In genomic region chr22:39933741-39934140, GRCh38 we compare ENCODE assay signal across 1 cellular context.
A peak's percentile ranks its signal among the peaks of the same experiment; 100 is the strongest.
TF ChIP-seq lines count a peak whose summit lies in the region.

No MANE protein-coding gene starts in this region.

TF ChIP-seq in GM12878, 131 proteins besides CTCF, POLR2A, EP300 and RAD21:
- TF ChIP-seq, protein P1, sequence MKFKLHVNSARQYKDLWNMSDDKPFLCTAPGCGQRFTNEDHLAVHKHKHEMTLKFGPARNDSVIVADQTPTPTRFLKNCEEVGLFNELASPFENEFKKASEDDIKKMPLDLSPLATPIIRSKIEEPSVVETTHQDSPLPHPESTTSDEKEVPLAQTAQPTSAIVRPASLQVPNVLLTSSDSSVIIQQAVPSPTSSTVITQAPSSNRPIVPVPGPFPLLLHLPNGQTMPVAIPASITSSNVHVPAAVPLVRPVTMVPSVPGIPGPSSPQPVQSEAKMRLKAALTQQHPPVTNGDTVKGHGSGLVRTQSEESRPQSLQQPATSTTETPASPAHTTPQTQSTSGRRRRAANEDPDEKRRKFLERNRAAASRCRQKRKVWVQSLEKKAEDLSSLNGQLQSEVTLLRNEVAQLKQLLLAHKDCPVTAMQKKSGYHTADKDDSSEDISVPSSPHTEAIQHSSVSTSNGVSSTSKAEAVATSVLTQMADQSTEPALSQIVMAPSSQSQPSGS (IDR thresholded peaks at IDR 0.05; ENCODE audit: low read length) = no peak
- peak; percentile 41; the same call in 1 of the 2 replicates for TF ChIP-seq EED (IDR thresholded peaks at IDR 0.05; ENCODE audit: low read depth)
- TF ChIP-seq, protein P2, sequence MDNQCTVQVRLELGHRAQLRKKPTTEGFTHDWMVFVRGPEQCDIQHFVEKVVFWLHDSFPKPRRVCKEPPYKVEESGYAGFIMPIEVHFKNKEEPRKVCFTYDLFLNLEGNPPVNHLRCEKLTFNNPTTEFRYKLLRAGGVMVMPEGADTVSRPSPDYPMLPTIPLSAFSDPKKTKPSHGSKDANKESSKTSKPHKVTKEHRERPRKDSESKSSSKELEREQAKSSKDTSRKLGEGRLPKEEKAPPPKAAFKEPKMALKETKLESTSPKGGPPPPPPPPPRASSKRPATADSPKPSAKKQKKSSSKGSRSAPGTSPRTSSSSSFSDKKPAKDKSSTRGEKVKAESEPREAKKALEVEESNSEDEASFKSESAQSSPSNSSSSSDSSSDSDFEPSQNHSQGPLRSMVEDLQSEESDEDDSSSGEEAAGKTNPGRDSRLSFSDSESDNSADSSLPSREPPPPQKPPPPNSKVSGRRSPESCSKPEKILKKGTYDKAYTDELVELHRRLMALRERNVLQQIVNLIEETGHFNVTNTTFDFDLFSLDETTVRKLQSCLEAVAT (IDR thresholded peaks at IDR 0.05) = peak; percentile 50
- peak; percentile 48 to 83; a peak in 3 of 4 replicates for TF ChIP-seq SRF (IDR thresholded peaks at IDR 0.05; ENCODE audit: low read depth in 2 of 2, low read length in 2 of 2)
- TF ChIP-seq NBN (IDR thresholded peaks at IDR 0.05) = peak; percentile 26; the same call in 1 of the 2 replicates
- 0 out of 4 replicates have a peak, but pooled peaks of 1 of the 2 experiments have one; percentile 6 for TF ChIP-seq ETV6 (conservative IDR thresholded peaks at IDR 0.05 in 1 of 2, IDR thresholded peaks at IDR 0.05 in 1 of 2; ENCODE audit: borderline replicate concordance in 1 of 2, low read depth in 1 of 2)
- TF ChIP-seq ZNF384 (IDR thresholded peaks at IDR 0.05; ENCODE audit: borderline replicate concordance, low read depth, low read length) = peak; percentile 66; the same call in 1 of the 2 replicates
- TF ChIP-seq PAX5 (IDR thresholded peaks at IDR 0.05; ENCODE audit: borderline replicate concordance, low read depth, low read length) = peak; percentile 35; the same call in 1 of the 2 replicates
- TF ChIP-seq SPI1 (IDR thresholded peaks at IDR 0.05; ENCODE audit: borderline replicate concordance, insufficient read depth, low read depth, low read length) = peak; percentile 18; the same call in 1 of the 2 replicates
- no peak for TF ChIP-seq NFIC (IDR thresholded peaks at IDR 0.05; ENCODE audit: low read depth, low read length)
- TF ChIP-seq SMC3 (IDR thresholded peaks at IDR 0.05; ENCODE audit: borderline replicate concordance, low read length) = 0 out of 2 replicates have a peak, but pooled peaks have one; percentile 13
